Comparison of ENCODE assay signal across 8 cellular contexts in the genomic region with DNA sequence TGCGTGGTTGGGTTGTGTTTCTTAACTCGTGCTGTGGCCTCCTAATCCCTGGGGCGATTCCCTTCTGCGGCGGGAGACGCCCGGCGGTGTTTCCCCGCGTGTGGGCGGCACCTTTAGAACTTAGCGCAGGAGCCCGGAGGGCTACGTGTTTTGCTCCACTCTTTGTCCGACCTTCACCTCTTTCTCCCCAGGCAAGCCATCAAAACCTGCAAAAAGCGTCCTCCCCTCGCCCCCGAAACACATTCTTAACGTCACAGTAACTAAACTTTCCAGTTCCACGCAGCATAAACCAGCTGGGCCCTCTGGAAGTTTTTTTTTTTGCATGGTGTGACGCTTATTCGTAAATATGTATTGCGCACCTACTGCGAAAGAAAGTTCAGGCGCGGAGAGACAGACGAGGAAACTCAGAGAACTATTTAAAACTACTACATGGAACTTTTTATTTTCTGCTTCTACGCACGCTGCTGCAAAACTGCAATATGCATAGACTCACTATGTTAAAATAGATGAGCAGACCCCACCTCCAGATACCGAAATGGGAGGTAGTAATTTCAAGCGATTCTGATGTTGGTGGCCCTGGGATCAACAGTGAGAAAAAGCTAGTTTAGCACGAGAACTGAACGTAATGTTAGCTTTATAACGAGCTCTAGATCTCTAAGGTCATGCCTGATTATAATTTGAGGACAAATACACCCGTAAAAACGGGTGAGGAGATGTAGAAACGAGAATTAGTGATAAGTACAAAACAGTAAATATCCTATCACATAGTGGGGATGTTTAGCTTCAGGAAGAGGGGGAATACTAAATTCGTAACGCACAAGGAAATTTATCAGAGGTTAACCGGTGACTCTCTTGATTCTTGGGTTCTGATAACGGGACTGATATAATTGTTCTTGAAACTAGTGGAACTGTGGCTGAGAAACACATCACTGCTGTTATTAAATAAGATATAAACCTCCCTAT. TPM values are rescaled to one million over a fixed set of nuclear protein-coding genes. Genes with fewer than 3 reads are reported as not detected.
DNase-seq lines count a peak whose midpoint lies in the region; FAIRE-seq and TF ChIP-seq lines count a peak whose summit lies in the region.

No MANE protein-coding gene starts in this region.

- TF ChIP-seq POLR2A in GM12891 (IDR thresholded peaks at IDR 0.05; ENCODE audit: low read depth, low read length) = no peak

- no peaks in the 10 kb centered on the region for H4K20me1 ChIP-seq in osteoblast (ENCODE audit: insufficient read depth, low read length)

- no peak for TF ChIP-seq CTCF in fibroblast of the aortic adventitia (IDR thresholded peaks at IDR 0.05; ENCODE audit: insufficient read depth, low read length)
- no peak for TF ChIP-seq CTCF in osteoblast (IDR thresholded peaks at IDR 0.05; ENCODE audit: extremely low read depth, low read depth, low read length)

- peak; percentile 56 for FAIRE-seq in GM12891 (lab: Jason Lieb, UNC)

- H3K27ac ChIP-seq in osteoblast (ENCODE audit: low read depth, low read length) = peak overlapping the region; percentile 88

- H3K4me3 ChIP-seq in H7 (ENCODE audit: insufficient read depth, low read depth, low read length) = peak overlapping the region; percentile 98
- H3K4me3 ChIP-seq in fibroblast of the aortic adventitia (ENCODE audit: low read depth, low read length) = peak overlapping the region; percentile 96
- peak overlapping the region; percentile 82 for H3K4me3 ChIP-seq in osteoblast (ENCODE audit: insufficient read depth, low read length)

- H2AFZ ChIP-seq in osteoblast (ENCODE audit: low read length) = peak overlapping the region; percentile 93

- no peak for DNase-seq in GM12891 (ENCODE audit: insufficient read length, low spot score)
- no peak for DNase-seq in H7
- DNase-seq in LoVo (ENCODE audit: low spot score) = peak; percentile 9
- DNase-seq in activated CD8-positive, alpha-beta memory T cell treated with anti-CD3 and anti-CD28 coated beads, Interleukin-2, amount 50 U/mL, for 48 hours = peak; percentile 84
- peak; percentile 60 for DNase-seq in fibroblast of the aortic adventitia (ENCODE audit: low read depth)
- DNase-seq in osteoblast (ENCODE audit: insufficient read length, low spot score, missing footprints) = peak; percentile 77
- DNase-seq in activated gamma-delta T cell treated with Interleukin-2 at 50 U/mL for 16 hours = no peak
- no peak for DNase-seq in NCI-H1048 (lab: John Stamatoyannopoulos, UW)

- no peaks in the 10 kb centered on the region for H3K36me3 ChIP-seq in H7 (replicated peaks; ENCODE audit: control insufficient read depth, insufficient read depth, low read length)
- no peaks in the 10 kb centered on the region for H3K36me3 ChIP-seq in osteoblast (ENCODE audit: insufficient read depth, low read length)

- peak overlapping the region; percentile 85 for H3K4me2 ChIP-seq in osteoblast (ENCODE audit: insufficient read depth, low read length)

- peaks cover 6% of the 10 kb centered on the region for H3K4me1 ChIP-seq in osteoblast (ENCODE audit: insufficient read depth, low read length)

- H3K79me2 ChIP-seq in osteoblast (ENCODE audit: insufficient read depth, low read length) = peaks cover 50% of the 10 kb centered on the region

- H3K9me3 ChIP-seq in osteoblast (ENCODE audit: low read depth, low read length) = no peaks in the 10 kb centered on the region

- H3K27me3 ChIP-seq in H7 (ENCODE audit: control insufficient read depth, insufficient read depth, low read length) (peaks cover 5% of the 10 kb centered on the region), osteoblast (ENCODE audit: insufficient read depth, low read length) (no peaks in the 10 kb centered on the region)

TF ChIP-seq in GM12891, 5 proteins besides CTCF, POLR2A, EP300 and RAD21:
- TF ChIP-seq PAX5 (IDR thresholded peaks at IDR 0.05; ENCODE audit: insufficient read depth, low read length, severe bottlenecking) = no peak
- no peak for TF ChIP-seq POU2F2 (IDR thresholded peaks at IDR 0.05; ENCODE audit: low read depth, low read length)
- no peak; the same call in 1 of the 2 replicates for TF ChIP-seq TAF1 (IDR thresholded peaks at IDR 0.05; ENCODE audit: low read depth, low read length)
- no peak for TF ChIP-seq SPI1 (IDR thresholded peaks at IDR 0.05; ENCODE audit: low read depth, low read length)
- no peak for TF ChIP-seq POLR2AphosphoS5 (IDR thresholded peaks at IDR 0.05; ENCODE audit: low read depth, low read length)
TF ChIP-seq in GM12891: peak in this region for 0.

RNA-seq across cellular contexts. Expression of a gene that starts 0.9 kb away (rescaled TPM):
- polyA plus RNA-seq in GM12891 (2012; ENCODE audit: low read depth, missing spikeins) = 8.2 TPM
- total RNA-seq in H7 (2014; rRNA removed; shearing (Covaris generic)) = 15.3 and 29.9 TPM in 2 replicates
- total RNA-seq in fibroblast of the aortic adventitia (ENCODE audit: low replicate concordance) = 28.5 and 38.4 TPM in 2 replicates
- 28.6 and 30.0 TPM in 2 replicates for total RNA-seq in osteoblast

Comparison
In these comparisons a context has a peak if more than half of its experiments do, and no peak if none do; other contexts are left out.
1. DNase-seq: peak in LoVo (single experiment), activated CD8-positive, alpha-beta memory T cell treated with anti-CD3 and anti-CD28 coated beads, Interleukin-2, amount 50 U/mL, for 48 hours (single experiment), fibroblast of the aortic adventitia (single experiment) and osteoblast (single experiment); none in GM12891 (single experiment), H7 (single experiment), activated gamma-delta T cell treated with Interleukin-2 at 50 U/mL for 16 hours (single experiment) and NCI-H1048 (single experiment).
2. Peak in every context shown above with its lines, with median percentiles within 50 percentile points of each other: H3K4me3 ChIP-seq.